7 cellular contexts compared by ENCODE assay signal in genomic region chr1:40690919-40691537, GRCh38. TPM values are rescaled to one million over a fixed set of nuclear protein-coding genes. Genes with fewer than 3 reads are reported as not detected.
DNase-seq lines count a peak whose midpoint lies in the region.

No MANE protein-coding gene starts in this region.

- peaks cover 14% of the 10 kb centered on the region for H3K36me3 Mint-ChIP-seq in activated naive CD8-positive, alpha-beta T cell
- peaks cover 9 to 11% (median 9%) of the 10 kb centered on the region in 3 donors for H3K36me3 Mint-ChIP-seq in immature natural killer cell

- peak overlapping the region; percentile 100 for H3K4me3 Mint-ChIP-seq in activated naive CD8-positive, alpha-beta T cell
- H3K4me3 Mint-ChIP-seq in immature natural killer cell = peak overlapping the region; percentile 93 to 97 (median 95)

- peaks cover 54% of the 10 kb centered on the region for H3K4me1 Mint-ChIP-seq in activated naive CD8-positive, alpha-beta T cell (ENCODE audit: low read depth)
- H3K4me1 Mint-ChIP-seq in immature natural killer cell = peaks cover 50 to 57% of the 10 kb centered on the region in 2 donors

- H3K9me3 Mint-ChIP-seq in activated naive CD8-positive, alpha-beta T cell (ENCODE audit: low read depth) = no peaks in the 10 kb centered on the region
- H3K9me3 Mint-ChIP-seq in immature natural killer cell = no peaks in the 10 kb centered on the region

- H3K27me3 ChIP-seq in HUES6 (ENCODE audit: control insufficient read depth, insufficient read depth, low read length) (no peaks in the 10 kb centered on the region), stomach smooth muscle (ENCODE audit: control insufficient read depth in 1 of 2, insufficient read depth in 2 of 2, low read length in 2 of 2) (no peaks in the 10 kb centered on the region)

- H3K9ac ChIP-seq in HUES6 (ENCODE audit: low read length) (peak overlapping the region; percentile 99), stomach smooth muscle (ENCODE audit: low read length in 2 of 2) (peak overlapping the region; percentile 93 to 94)

- H3K36me3 ChIP-seq in HUES6 (ENCODE audit: control insufficient read depth, insufficient read depth, low read length) (peaks cover 9% of the 10 kb centered on the region), stomach smooth muscle (ENCODE audit: control insufficient read depth in 2 of 2, insufficient read depth in 2 of 2, low read length in 2 of 2) (peaks cover 0 to 3% of the 10 kb centered on the region in 2 donors)

- H3K4me3 ChIP-seq in HUES6 (ENCODE audit: low read depth, low read length) = peak overlapping the region; percentile 82
- peak overlapping the region; percentile 86 to 92 for H3K4me3 ChIP-seq in stomach smooth muscle (ENCODE audit: low read length in 2 of 2)

- H3K27me3 Mint-ChIP-seq in activated naive CD8-positive, alpha-beta T cell = no peaks in the 10 kb centered on the region
- peaks cover 7 to 16% (median 12%) of the 10 kb centered on the region in 3 donors for H3K27me3 Mint-ChIP-seq in immature natural killer cell (ENCODE audit: low read depth in 3 of 3)

- H3K9me3 ChIP-seq in HUES6 (ENCODE audit: control insufficient read depth, insufficient read depth, low read depth, low read length) (no peaks in the 10 kb centered on the region), stomach smooth muscle (ENCODE audit: control insufficient read depth in 2 of 2, low read length in 2 of 2) (no peaks in the 10 kb centered on the region)

- H3K27ac ChIP-seq in HUES6 (ENCODE audit: low read depth, low read length) (no peak overlapping the region), stomach smooth muscle (ENCODE audit: low read length) (peak overlapping the region; percentile 99)

- H3K4me1 ChIP-seq in HUES6 (ENCODE audit: control insufficient read depth, insufficient read depth, low read length) (peaks cover 19% of the 10 kb centered on the region), stomach smooth muscle (ENCODE audit: control insufficient read depth, insufficient read depth, low read length) (peaks cover 10% of the 10 kb centered on the region)

- DNase-seq in immature natural killer cell = peak in 1 of 3 donors; percentile 24
- no peak for DNase-seq in DMS114 treated with DMSO at 0.1 percent for 48 hours (lab: John Stamatoyannopoulos, UW; ENCODE audit: unreplicated experiment)
- no peak for DNase-seq in NCI-H2081 (lab: John Stamatoyannopoulos, UW)
- DNase-seq in SKM-1 treated with dmso at 0.1 percent for 144 hours (lab: John Stamatoyannopoulos, UW; ENCODE audit: unreplicated experiment) = no peak

- peak overlapping the region; percentile 99 for H3K27ac Mint-ChIP-seq in activated naive CD8-positive, alpha-beta T cell
- H3K27ac Mint-ChIP-seq in immature natural killer cell = peak overlapping the region; percentile 97 to 99 (median 98)

RNA-seq across cellular contexts. Expression of gene NFYC, which starts 0.5 kb away (rescaled TPM):
- 10 to 100 TPM; 33.8 to 66.0 (median 53.4) TPM for polyA plus RNA-seq in immature natural killer cell

RNA-seq across cellular contexts. Expression of gene RIMS3, which starts 25.5 kb away (rescaled TPM):
- polyA plus RNA-seq in immature natural killer cell = 1 to 10 TPM in 2 of 3 donors, under 1 TPM in 1; 0.31 to 1.7 (median 1.3) TPM
